Comparison of ENCODE assay signal across 9 cellular contexts in genomic region chr7:74542558-74543117, GRCh38.
A peak's percentile ranks its signal among the peaks of the same experiment; 100 is the strongest.
DNase-seq lines count a peak whose midpoint lies in the region; ATAC-seq and TF ChIP-seq lines count a peak whose summit lies in the region.
"Had no signal": no experiment of that assay in that cellular context is flagged by ENCODE, and none has a peak within 500 bp of the region (broad histone marks: within the 10 kb centered on the region; RNA-seq: fewer than 3 reads in every experiment).

No MANE protein-coding gene starts in this region.

- intact Hi-C loops in heart right ventricle (cut with DNase I): loop anchor here in 2 of 10 donors (5.0 to 10.0 kb wide), 2 partner anchors 58 to 85 kb away; no protein-coding TSS in a partner anchor

- H3K4me3 ChIP-seq in BE2C (ENCODE audit: low read depth, low read length) (no peak overlapping the region), heart right ventricle (no peak overlapping the region)

- H3K36me3 ChIP-seq in BE2C (peaks cover 10% of the 10 kb centered on the region), heart right ventricle (peaks cover 0 to 52% (median 6%) of the 10 kb centered on the region in 9 donors)

- peak overlapping the region in 3 of 10 donors; percentile 35 to 51 (median 36) for H3K27ac ChIP-seq in heart right ventricle

- peak; percentile 84 for DNase-seq in BE2C
- DNase-seq in NCI-H1694 (lab: John Stamatoyannopoulos, UW): peak; percentile 91
- DNase-seq in SHP77 treated with DMSO at 0.1 percent for 48 hours (lab: John Stamatoyannopoulos, UW): peak; percentile 26
- peak; percentile 43 to 70 for DNase-seq in heart right ventricle
- DNase-seq in NCI-H524 treated with DMSO at 0.1 percent for 48 hours (lab: John Stamatoyannopoulos, UW): no peak
- DNase-seq in glomerular visceral epithelial cell (ENCODE audit: extremely low spot score): no peak
- DNase-seq in omental fat pad (ENCODE audit: low spot score): no peak
- DNase-seq in foreskin melanocyte: no peak
- DNase-seq: stimulated activated CD8-positive, alpha-beta memory T cell treated with anti-CD3 and anti-CD28 coated beads, Interleukin-4, amount 100 ng/mL, for 48 hours had no signal

- ATAC-seq in heart right ventricle (peak in 7 of 8 donors; percentile 54 to 90 (median 76)), omental fat pad (ENCODE audit: low FRiP score) (no peak)

- no peaks in the 10 kb centered on the region for H3K9me3 ChIP-seq in BE2C
- H3K9me3 ChIP-seq in heart right ventricle: peaks cover 0 to 11% (median 0%) of the 10 kb centered on the region in 11 donors

- no peaks in the 10 kb centered on the region for H3K27me3 ChIP-seq in BE2C
- no peaks in the 10 kb centered on the region for H3K27me3 ChIP-seq in heart right ventricle

- WGBS in heart right ventricle, 2 donors: 65 to 69% methylated on average over 9 of the region's 9 CpGs

- H3K4me1 ChIP-seq in BE2C (no peaks in the 10 kb centered on the region), heart right ventricle (peaks cover 0 to 11% (median 0%) of the 10 kb centered on the region in 9 donors)

- no peak for TF ChIP-seq CTCF in BE2C (IDR thresholded peaks at IDR 0.05; ENCODE audit: low read depth, low read length)
- TF ChIP-seq CTCF in heart right ventricle (IDR thresholded peaks at IDR 0.05): no peak
- no peak for TF ChIP-seq CTCF in omental fat pad (IDR thresholded peaks at IDR 0.05)

Comparison
In these comparisons a context has a peak if more than half of its experiments do, and no peak if none do; other contexts are left out.
1. DNase-seq: peak in BE2C (single experiment), NCI-H1694 (single experiment), SHP77 treated with DMSO at 0.1 percent for 48 hours (single experiment) and heart right ventricle (2 of 2); none in NCI-H524 treated with DMSO at 0.1 percent for 48 hours (single experiment), glomerular visceral epithelial cell (single experiment), omental fat pad (single experiment) and foreskin melanocyte (single experiment).